ENCODE assay signal across 10 cellular contexts in the genomic region with DNA sequence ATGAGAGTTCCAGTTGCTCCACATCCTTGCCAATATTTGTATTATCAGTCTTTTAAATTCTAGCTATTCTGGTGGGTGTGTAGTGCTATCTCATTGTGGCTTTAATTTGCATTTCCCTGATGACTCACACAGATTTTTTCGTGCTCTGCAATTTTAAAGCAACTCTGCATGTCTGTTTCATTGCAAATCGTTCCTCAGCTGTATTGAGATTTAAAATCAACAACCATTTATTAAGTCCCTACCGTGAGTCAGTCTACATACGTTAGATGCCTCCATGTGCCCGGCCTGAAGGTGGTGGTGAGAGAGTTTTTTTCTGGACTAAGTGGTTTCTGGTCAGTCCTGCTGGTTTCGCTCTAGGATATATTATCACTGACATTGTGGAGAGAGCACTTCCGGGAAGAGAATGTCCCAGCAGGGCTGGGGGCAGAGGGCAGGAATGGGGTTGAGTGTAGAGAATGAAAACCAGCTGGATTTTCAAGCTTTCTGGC. TPM values are rescaled to one million over a fixed set of nuclear protein-coding genes. Genes with fewer than 3 reads are reported as not detected.
DNase-seq lines count a peak whose midpoint lies in the region; ATAC-seq and TF ChIP-seq lines count a peak whose summit lies in the region.
"Had no signal": no experiment of that assay in that cellular context is flagged by ENCODE, and none has a peak within 500 bp of the region (broad histone marks: within the 10 kb centered on the region; RNA-seq: fewer than 3 reads in every experiment).

No MANE protein-coding gene starts in this region.

- no peak overlapping the region for H3K4me3 Mint-ChIP-seq in nephron
- H3K4me3 Mint-ChIP-seq: activated T-cell treated with anti-CD3 and anti-CD28 coated beads, Interleukin-2, amount 50 U/mL, for 4 hours had no signal

- POLR2A ChIA-PET in BJ (lab: Charles Lee): no interaction called here

- DNase-seq in BJ (ENCODE audit: low read depth) (peak; percentile 61), M059J (ENCODE audit: low read depth) (peak; percentile 81), epithelial cell of prostate (ENCODE audit: low read depth, low spot score) (peak; percentile 39), Kasumi-1 (lab: John Stamatoyannopoulos, UW) (no peak), GM20000 (ENCODE audit: low spot score) (no peak)
- DNase-seq in stimulated activated CD8-positive, alpha-beta memory T cell treated with anti-CD3 and anti-CD28 coated beads, Interleukin-4, amount 100 ng/mL, for 48 hours: no peak
- DNase-seq: activated T-cell treated with anti-CD3 and anti-CD28 coated beads, Interleukin-2, amount 50 U/mL, for 4 hours; stomach had no signal

- no peak for ATAC-seq in GM19328 (IDR thresholded peaks at IDR 0.05; ENCODE audit: unreplicated experiment)

- H3K27ac Mint-ChIP-seq in nephron: peak overlapping the region; percentile 29 to 68 (median 59)

- peaks cover 8% of the 10 kb centered on the region for H3K9me3 Mint-ChIP-seq in nephron
- H3K9me3 Mint-ChIP-seq: activated T-cell treated with anti-CD3 and anti-CD28 coated beads, Interleukin-2, amount 50 U/mL, for 4 hours had no signal

- H3K27ac ChIP-seq in epithelial cell of prostate: peak overlapping the region; percentile 89
- H3K27ac ChIP-seq: stomach had no signal

- H3K36me3 Mint-ChIP-seq in nephron (ENCODE audit: low read depth): no peaks in the 10 kb centered on the region

- H3K27me3 Mint-ChIP-seq in nephron (ENCODE audit: low read depth): peaks cover 7% of the 10 kb centered on the region

- H3K36me3 ChIP-seq in BJ (ENCODE audit: control insufficient read depth, insufficient read depth, low read length): no peaks in the 10 kb centered on the region
- H3K36me3 ChIP-seq: stomach had no signal

- no peaks in the 10 kb centered on the region for H3K27me3 ChIP-seq in BJ (ENCODE audit: control insufficient read depth, insufficient read depth, low read length)
- H3K27me3 ChIP-seq: stomach had no signal

- no peak for TF ChIP-seq CTCF in BJ (IDR thresholded peaks at IDR 0.05; ENCODE audit: insufficient read depth, low read depth, low read length)
- TF ChIP-seq CTCF in nephron (IDR thresholded peaks at IDR 0.05; ENCODE audit: unreplicated experiment in 3 of 3): no peak
- no peak for TF ChIP-seq CTCF in GM20000 (IDR thresholded peaks at IDR 0.05; ENCODE audit: extremely low read depth, missing control alignments)

- H3K4me1 Mint-ChIP-seq in nephron: peaks cover 35% of the 10 kb centered on the region

- CTCF ChIA-PET in BJ (lab: Yijun Ruan, JAX): interaction anchor here (0.7 to 1.0 kb wide), 3 partner anchors 10 to 202 kb away, joined by 3 read pairs; no protein-coding TSS in a partner anchor

- H3K4me3 ChIP-seq in BJ (ENCODE audit: low read depth, low read length): no peak overlapping the region
- H3K4me3 ChIP-seq: stomach had no signal

RNA-seq across cellular contexts. Expression of a gene that starts 8.4 kb away (rescaled TPM):
- polyA plus RNA-seq in BJ (2011; rRNA removed): 39.3 and 69.6 TPM in 2 replicates
- polyA minus RNA-seq in BJ (2011; rRNA and poly(A)+ RNA removed): 32.3 and 34.1 TPM in 2 replicates
- 76.4 and 136 TPM in 2 replicates for total RNA-seq in M059J (2014; rRNA removed; shearing (Covaris generic))

Comparison
In these comparisons a context has a peak if more than half of its experiments do, and no peak if none do; other contexts are left out.
1. DNase-seq: peak in BJ (single experiment), M059J (single experiment) and epithelial cell of prostate (single experiment); none in stimulated activated CD8-positive, alpha-beta memory T cell treated with anti-CD3 and anti-CD28 coated beads, Interleukin-4, amount 100 ng/mL, for 48 hours (single experiment), Kasumi-1 (0 of 2) and GM20000 (single experiment).